In genomic region chr2:164793531-164793930, GRCh38 we compare ENCODE assay signal across 15 cellular contexts. TPM values are rescaled to one million over a fixed set of nuclear protein-coding genes. Genes with fewer than 3 reads are reported as not detected.
DNase-seq lines count a peak whose midpoint lies in the region; ATAC-seq and TF ChIP-seq lines count a peak whose summit lies in the region.
"Had no signal": no experiment of that assay in that cellular context is flagged by ENCODE, and none has a peak within 500 bp of the region (broad histone marks: within the 10 kb centered on the region; RNA-seq: fewer than 3 reads in every experiment).

No MANE protein-coding gene starts in this region.

- no peaks in the 10 kb centered on the region for H3K27me3 Mint-ChIP-seq in stimulated activated naive CD8-positive, alpha-beta T cell treated with anti-CD3 and anti-CD28 coated beads, Interleukin-15, amount 100 ng/mL, for 72 hours
- peaks cover 9% of the 10 kb centered on the region for H3K27me3 Mint-ChIP-seq in activated CD4-positive, alpha-beta T cell treated with anti-CD3 and anti-CD28 coated beads, Interleukin-2, amount 10 ng/mL, durations not matched to agents 7 days and 5 days

- peaks cover 0 to 74% (median 31%) of the 10 kb centered on the region in 9 donors for H3K4me1 ChIP-seq in heart right ventricle
- peaks cover 28 to 55% (median 47%) of the 10 kb centered on the region in 4 donors for H3K4me1 ChIP-seq in esophagus muscularis mucosa
- H3K4me1 ChIP-seq in upper lobe of right lung = peaks cover 17% of the 10 kb centered on the region

- H3K27ac Mint-ChIP-seq in stimulated activated naive CD8-positive, alpha-beta T cell treated with anti-CD3 and anti-CD28 coated beads, Interleukin-15, amount 100 ng/mL, for 72 hours = no peak overlapping the region
- no peak overlapping the region for H3K27ac Mint-ChIP-seq in activated CD4-positive, alpha-beta T cell treated with anti-CD3 and anti-CD28 coated beads, Interleukin-2, amount 10 ng/mL, durations not matched to agents 7 days and 5 days

- H3K4me3 Mint-ChIP-seq in stimulated activated naive CD8-positive, alpha-beta T cell treated with anti-CD3 and anti-CD28 coated beads, Interleukin-15, amount 100 ng/mL, for 72 hours = no peak overlapping the region
- no peak overlapping the region for H3K4me3 Mint-ChIP-seq in activated CD4-positive, alpha-beta T cell treated with anti-CD3 and anti-CD28 coated beads, Interleukin-2, amount 10 ng/mL, durations not matched to agents 7 days and 5 days

- H3K9me3 Mint-ChIP-seq in stimulated activated naive CD8-positive, alpha-beta T cell treated with anti-CD3 and anti-CD28 coated beads, Interleukin-15, amount 100 ng/mL, for 72 hours = no peaks in the 10 kb centered on the region
- H3K9me3 Mint-ChIP-seq in activated CD4-positive, alpha-beta T cell treated with anti-CD3 and anti-CD28 coated beads, Interleukin-2, amount 10 ng/mL, durations not matched to agents 7 days and 5 days = no peaks in the 10 kb centered on the region

- H3K36me3 ChIP-seq in heart right ventricle = no peaks in the 10 kb centered on the region
- no peaks in the 10 kb centered on the region for H3K36me3 ChIP-seq in esophagus muscularis mucosa
- H3K36me3 ChIP-seq in neural cell (ENCODE audit: insufficient read depth, low read length) = no peaks in the 10 kb centered on the region
- H3K36me3 ChIP-seq in upper lobe of right lung = no peaks in the 10 kb centered on the region

- no peaks in the 10 kb centered on the region for H3K27me3 ChIP-seq in heart right ventricle
- no peaks in the 10 kb centered on the region for H3K27me3 ChIP-seq in esophagus muscularis mucosa
- H3K27me3 ChIP-seq in neural cell (ENCODE audit: insufficient read depth, low read depth, low read length) = no peaks in the 10 kb centered on the region
- no peaks in the 10 kb centered on the region for H3K27me3 ChIP-seq in upper lobe of right lung

- H3K4me2 ChIP-seq in neural cell (ENCODE audit: low read length) = no peak overlapping the region
- H3K4me2 ChIP-seq: PC-9 had no signal

- no peak overlapping the region for H2AFZ ChIP-seq in neural cell (ENCODE audit: low read depth, low read length)
- H2AFZ ChIP-seq: PC-9 had no signal

- H3K4me1 Mint-ChIP-seq in stimulated activated naive CD8-positive, alpha-beta T cell treated with anti-CD3 and anti-CD28 coated beads, Interleukin-15, amount 100 ng/mL, for 72 hours = no peaks in the 10 kb centered on the region
- H3K4me1 Mint-ChIP-seq in activated CD4-positive, alpha-beta T cell treated with anti-CD3 and anti-CD28 coated beads, Interleukin-2, amount 10 ng/mL, durations not matched to agents 7 days and 5 days = no peaks in the 10 kb centered on the region

- no peaks in the 10 kb centered on the region for H4K20me1 ChIP-seq in neural cell (ENCODE audit: insufficient read depth)

- H3K79me2 ChIP-seq in neural cell (replicated peaks; ENCODE audit: insufficient read depth, low read length) = no peaks in the 10 kb centered on the region

- H3K27ac ChIP-seq in heart right ventricle (peak overlapping the region in 9 of 10 donors; percentile 9 to 76 (median 54)), esophagus muscularis mucosa (replicated peaks in 1 of 4) (peak overlapping the region; percentile 2 to 52 (median 34)), neural cell (ENCODE audit: low read length) (no peak overlapping the region), upper lobe of right lung (peak overlapping the region; percentile 12)
- H3K27ac ChIP-seq: PC-9 had no signal

- H3K9me3 ChIP-seq in heart right ventricle (no peaks in the 10 kb centered on the region), esophagus muscularis mucosa (no peaks in the 10 kb centered on the region), neural cell (ENCODE audit: low read length) (no peaks in the 10 kb centered on the region), upper lobe of right lung (no peaks in the 10 kb centered on the region)

- H3K36me3 Mint-ChIP-seq in activated CD4-positive, alpha-beta T cell treated with anti-CD3 and anti-CD28 coated beads, Interleukin-2, amount 10 ng/mL, durations not matched to agents 7 days and 5 days (ENCODE audit: low read depth) = no peaks in the 10 kb centered on the region

- TF ChIP-seq RAD21 in neural cell (conservative IDR thresholded peaks at IDR 0.05) = no peak

- no peak for TF ChIP-seq EP300 in esophagus muscularis mucosa (IDR thresholded peaks at IDR 0.05)
- TF ChIP-seq EP300 in neural cell (conservative IDR thresholded peaks at IDR 0.05; ENCODE audit: poor library complexity, severe bottlenecking) = no peak

- H3K9ac ChIP-seq in neural cell (ENCODE audit: low read length) = no peak overlapping the region

- 84 to 90% methylated on average over 1 of the region's 1 CpG for WGBS in heart right ventricle, 2 donors
- WGBS in esophagus muscularis mucosa = 83% methylated on average over 1 of the region's 1 CpG

- no peaks in the 10 kb centered on the region for H3F3A ChIP-seq in neural cell (ENCODE audit: insufficient read depth, low read length, poor library complexity, severe bottlenecking)

- peak in 3 of 8 donors; percentile 23 to 50 (median 40) for ATAC-seq in heart right ventricle
- ATAC-seq in Right ventricle myocardium superior (ENCODE audit: poor library complexity) = no peak
- no peak for ATAC-seq in upper lobe of right lung
- no peak for ATAC-seq in stimulated activated naive CD8-positive, alpha-beta T cell treated with anti-CD3 and anti-CD28 coated beads, Interleukin-15, amount 100 ng/mL, for 72 hours
- no peak for ATAC-seq in GM21825 (IDR thresholded peaks at IDR 0.05; ENCODE audit: unreplicated experiment)

- H3K4me3 ChIP-seq in heart right ventricle (no peak overlapping the region), esophagus muscularis mucosa (no peak overlapping the region), neural cell (ENCODE audit: low read length) (no peak overlapping the region), upper lobe of right lung (no peak overlapping the region)
- H3K4me3 ChIP-seq: K562, PC-9 had no signal

- CTCF ChIA-PET in activated CD4-positive, alpha-beta T cell treated with anti-CD3 and anti-CD28 coated beads, Interleukin-2, amount 10 ng/mL, durations not matched to agents 7 days and 5 days (lab: Charles Lee) = no interaction called here

- intact Hi-C loops in heart right ventricle (cut with DNase I) = no loop called here
- intact Hi-C loops in Right ventricle myocardium superior (cut with DNase I) = no loop called here
- intact Hi-C loops in esophagus muscularis mucosa (cut with DNase I) = no loop called here
- intact Hi-C loops in upper lobe of right lung (cut with DNase I) = no loop called here

- POLR2A ChIA-PET in activated CD4-positive, alpha-beta T cell treated with anti-CD3 and anti-CD28 coated beads, Interleukin-2, amount 10 ng/mL, durations not matched to agents 7 days and 5 days (lab: Charles Lee) = no interaction called here

- TF ChIP-seq CTCF in heart right ventricle (IDR thresholded peaks at IDR 0.05) (no peak), esophagus muscularis mucosa (IDR thresholded peaks at IDR 0.05) (no peak), neural cell (IDR thresholded peaks at IDR 0.05; ENCODE audit: poor library complexity, severe bottlenecking) (no peak), upper lobe of right lung (IDR thresholded peaks at IDR 0.05) (no peak)

- no peak for TF ChIP-seq POLR2A in esophagus muscularis mucosa (IDR thresholded peaks at IDR 0.05; ENCODE audit: low read depth)

- DNase-seq in heart right ventricle (no peak), Right ventricle myocardium superior (no peak), esophagus muscularis mucosa (ENCODE audit: extremely low spot score) (no peak), upper lobe of right lung (no peak)
- DNase-seq in stimulated activated naive CD8-positive, alpha-beta T cell treated with anti-CD3 and anti-CD28 coated beads, Interleukin-15, amount 100 ng/mL, for 72 hours = no peak
- DNase-seq in activated CD4-positive, alpha-beta T cell treated with anti-CD3 and anti-CD28 coated beads, Interleukin-2, amount 10 ng/mL, durations not matched to agents 7 days and 5 days = no peak
- DNase-seq: C1 segment of cervical spinal cord, NCI-H1048, NCI-H1694, NCI-H446, NCI-H748 treated with DMSO at 0.1 percent for 48 hours, PC-9 had no signal

- H3K9me2 ChIP-seq in neural cell (ENCODE audit: insufficient read depth, low read length) = no peaks in the 10 kb centered on the region

TF ChIP-seq in neural cell, 6 proteins besides CTCF, POLR2A, EP300 and RAD21:
- TF ChIP-seq TAF1 (IDR thresholded peaks at IDR 0.05; ENCODE audit: low read depth) (no peak), MXI1 (conservative IDR thresholded peaks at IDR 0.05; ENCODE audit: poor library complexity, severe bottlenecking) (no peak), SMC3 (conservative IDR thresholded peaks at IDR 0.05; ENCODE audit: poor library complexity) (no peak)
- TF ChIP-seq, protein P1, sequence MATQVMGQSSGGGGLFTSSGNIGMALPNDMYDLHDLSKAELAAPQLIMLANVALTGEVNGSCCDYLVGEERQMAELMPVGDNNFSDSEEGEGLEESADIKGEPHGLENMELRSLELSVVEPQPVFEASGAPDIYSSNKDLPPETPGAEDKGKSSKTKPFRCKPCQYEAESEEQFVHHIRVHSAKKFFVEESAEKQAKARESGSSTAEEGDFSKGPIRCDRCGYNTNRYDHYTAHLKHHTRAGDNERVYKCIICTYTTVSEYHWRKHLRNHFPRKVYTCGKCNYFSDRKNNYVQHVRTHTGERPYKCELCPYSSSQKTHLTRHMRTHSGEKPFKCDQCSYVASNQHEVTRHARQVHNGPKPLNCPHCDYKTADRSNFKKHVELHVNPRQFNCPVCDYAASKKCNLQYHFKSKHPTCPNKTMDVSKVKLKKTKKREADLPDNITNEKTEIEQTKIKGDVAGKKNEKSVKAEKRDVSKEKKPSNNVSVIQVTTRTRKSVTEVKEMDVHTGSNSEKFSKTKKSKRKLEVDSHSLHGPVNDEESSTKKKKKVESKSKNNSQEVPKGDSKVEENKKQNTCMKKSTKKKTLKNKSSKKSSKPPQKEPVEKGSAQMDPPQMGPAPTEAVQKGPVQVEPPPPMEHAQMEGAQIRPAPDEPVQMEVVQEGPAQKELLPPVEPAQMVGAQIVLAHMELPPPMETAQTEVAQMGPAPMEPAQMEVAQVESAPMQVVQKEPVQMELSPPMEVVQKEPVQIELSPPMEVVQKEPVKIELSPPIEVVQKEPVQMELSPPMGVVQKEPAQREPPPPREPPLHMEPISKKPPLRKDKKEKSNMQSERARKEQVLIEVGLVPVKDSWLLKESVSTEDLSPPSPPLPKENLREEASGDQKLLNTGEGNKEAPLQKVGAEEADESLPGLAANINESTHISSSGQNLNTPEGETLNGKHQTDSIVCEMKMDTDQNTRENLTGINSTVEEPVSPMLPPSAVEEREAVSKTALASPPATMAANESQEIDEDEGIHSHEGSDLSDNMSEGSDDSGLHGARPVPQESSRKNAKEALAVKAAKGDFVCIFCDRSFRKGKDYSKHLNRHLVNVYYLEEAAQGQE (IDR thresholded peaks at IDR 0.05; ENCODE audit: borderline replicate concordance) = peak; percentile 25

RNA-seq across cellular contexts. Expression of gene COBLL1, which starts 48.1 kb away (rescaled TPM):
- total RNA-seq in heart right ventricle (10 to 100 TPM; 12.1 to 20.5 (median 15.1) TPM), Right ventricle myocardium superior (12.1 TPM), esophagus muscularis mucosa (10 to 100 TPM; 41.4 to 66.0 (median 61.9) TPM), upper lobe of right lung (95.3 TPM)
- polyA plus RNA-seq in heart right ventricle (1 to 10 TPM; 5.0 to 6.0 TPM), neural cell (0.11 TPM in 1 of 2 replicates, not detected in the other)
- polyA minus RNA-seq in neural cell = 0.93 and 1.9 TPM in 2 replicates
- total RNA-seq in activated CD4-positive, alpha-beta T cell treated with anti-CD3 and anti-CD28 coated beads, Interleukin-2, amount 10 ng/mL, durations not matched to agents 7 days and 5 days = not detected

Comparison
In these comparisons a context has a peak if more than half of its experiments do, and no peak if none do; other contexts are left out.
1. RNA of gene COBLL1, which starts 48.1 kb away (total RNA-seq): 95.3 TPM in upper lobe of right lung (single experiment), 41.4 to 66.0 TPM in esophagus muscularis mucosa, 12.1 to 20.5 TPM in heart right ventricle and 12.1 TPM in Right ventricle myocardium superior (single experiment); not detected in activated CD4-positive, alpha-beta T cell treated with anti-CD3 and anti-CD28 coated beads, Interleukin-2, amount 10 ng/mL, durations not matched to agents 7 days and 5 days; every median in the first group is over 10 times any median in the second.